16 cellular contexts compared by ENCODE assay signal in genomic region chr7:124246262-124246863, GRCh38.
DNase-seq lines count a peak whose midpoint lies in the region; ATAC-seq and TF ChIP-seq lines count a peak whose summit lies in the region.
"Had no signal": no experiment of that assay in that cellular context is flagged by ENCODE, and none has a peak within 500 bp of the region (broad histone marks: within the 10 kb centered on the region; RNA-seq: fewer than 3 reads in every experiment).

No MANE protein-coding gene starts in this region.

- DNase-seq in HPDE6-E6E7 (ENCODE audit: extremely low spot score) (peak; percentile 16), SW480 (ENCODE audit: low spot score) (peak; percentile 57), fibroblast of lung (ENCODE audit: low read depth in 2 of 2) (peak; percentile 27 to 42), trophoblast cell (peak; percentile 2 to 55), left colon (no peak), prostate gland (ENCODE audit: low spot score) (no peak), NOMO-1 (lab: John Stamatoyannopoulos, UW; ENCODE audit: unreplicated experiment in 2 of 2) (no peak), NCI-H82 (lab: John Stamatoyannopoulos, UW) (no peak)
- DNase-seq: activated CD4-positive, alpha-beta memory T cell treated with anti-CD3 and anti-CD28 coated beads for 36 hours; cerebellar nuclear complex; kidney; NCI-H1436 treated with DMSO at 0.1 percent for 48 hours; NCI-H446; posterior cingulate gyrus had no signal

- H4K8ac ChIP-seq in trophoblast cell (ENCODE audit: low read depth, low read length): peak overlapping the region; percentile 14

- H3K4ac ChIP-seq in trophoblast cell (ENCODE audit: low read depth, low read length): no peak overlapping the region

- H3K9ac ChIP-seq in fibroblast of lung (ENCODE audit: insufficient read depth, low read length) (no peak overlapping the region), trophoblast cell (ENCODE audit: low read length) (no peak overlapping the region)
- H3K9ac ChIP-seq: KMS-11 had no signal

- intact Hi-C loops in left colon (cut with DNase I, micrococcal nuclease) (no loop called here), prostate gland (cut with DNase I) (no loop called here)

- WGBS in trophoblast cell (ENCODE audit: extremely low coverage, insufficient coverage, insufficient read length): no CpG with 5 or more reads among the region's 2 CpGs
- 44% methylated on average over 2 of the region's 2 CpGs for WGBS in prostate gland

- no peak overlapping the region for H3K23ac ChIP-seq in trophoblast cell (ENCODE audit: low read length)

- H3K4me2 ChIP-seq in fibroblast of lung (ENCODE audit: extremely low read depth, insufficient read depth, low read length) (no peak overlapping the region), trophoblast cell (ENCODE audit: low read length) (no peak overlapping the region)
- H3K4me2 ChIP-seq: KMS-11 had no signal

- no peak for TF ChIP-seq CTCF in fibroblast of lung (conservative IDR thresholded peaks at IDR 0.05 in 1 of 2, IDR thresholded peaks at IDR 0.05 in 1 of 2; ENCODE audit: low read depth in 1 of 2, low read length in 2 of 2)
- no peak for TF ChIP-seq CTCF in prostate gland (IDR thresholded peaks at IDR 0.05)

- no peaks in the 10 kb centered on the region for H4K20me1 ChIP-seq in fibroblast of lung (ENCODE audit: control insufficient read depth, extremely low read depth, insufficient read depth, low read length)

- H2AFZ ChIP-seq in fibroblast of lung (ENCODE audit: low read length) (no peak overlapping the region), trophoblast cell (ENCODE audit: insufficient read depth, low read length, poor library complexity) (no peak overlapping the region)

- H3K27me3 ChIP-seq in fibroblast of lung (ENCODE audit: control insufficient read depth, insufficient read depth, low read length) (no peaks in the 10 kb centered on the region), trophoblast cell (ENCODE audit: insufficient read depth, low read length) (no peaks in the 10 kb centered on the region), prostate gland (replicated peaks; ENCODE audit: insufficient read depth) (no peaks in the 10 kb centered on the region)
- H3K27me3 ChIP-seq: SJSA1 had no signal

- H3K36me3 ChIP-seq in fibroblast of lung (ENCODE audit: control insufficient read depth, insufficient read depth, low read length) (no peaks in the 10 kb centered on the region), trophoblast cell (ENCODE audit: control insufficient read depth in 1 of 2, insufficient read depth in 2 of 2, low read length in 2 of 2) (no peaks in the 10 kb centered on the region), prostate gland (no peaks in the 10 kb centered on the region)
- H3K36me3 ChIP-seq: SJSA1 had no signal

- peak overlapping the region; percentile 33 for H2BK12ac ChIP-seq in trophoblast cell (ENCODE audit: low read length)

- peak overlapping the region; percentile 90 for H2BK5ac ChIP-seq in trophoblast cell (ENCODE audit: low read depth, low read length, poor library complexity)

- H3K79me2 ChIP-seq in fibroblast of lung (ENCODE audit: control insufficient read depth, insufficient read depth, low read length) (no peaks in the 10 kb centered on the region), trophoblast cell (ENCODE audit: control insufficient read depth, insufficient read depth, low read length, poor library complexity) (peaks cover 2% of the 10 kb centered on the region)

- no peak for ATAC-seq in left colon

- peak overlapping the region; percentile 8 for H4K12ac ChIP-seq in trophoblast cell (ENCODE audit: low read depth, low read length)

- H3K4me1 ChIP-seq in fibroblast of lung (ENCODE audit: control insufficient read depth, extremely low read depth, insufficient read depth, low read length): no peaks in the 10 kb centered on the region
- H3K4me1 ChIP-seq in trophoblast cell (ENCODE audit: control insufficient read depth in 1 of 2, insufficient read depth in 2 of 2, low read length in 2 of 2): peaks cover 2% of the 10 kb centered on the region in 2 experiments
- no peaks in the 10 kb centered on the region for H3K4me1 ChIP-seq in prostate gland (replicated peaks)

- no peak overlapping the region for H3K18ac ChIP-seq in trophoblast cell (ENCODE audit: low read length)

- H2AK5ac ChIP-seq in trophoblast cell (ENCODE audit: low read length): no peak overlapping the region

- H3K14ac ChIP-seq in trophoblast cell (ENCODE audit: low read length): peak overlapping the region; percentile 59

- H3K9me3 ChIP-seq in fibroblast of lung (ENCODE audit: control insufficient read depth, insufficient read depth, low read depth, low read length): no peaks in the 10 kb centered on the region
- H3K9me3 ChIP-seq in trophoblast cell (ENCODE audit: insufficient read depth, low read depth, low read length): no peaks in the 10 kb centered on the region
- H3K9me3 ChIP-seq in prostate gland: no peaks in the 10 kb centered on the region
- H3K9me3 ChIP-seq: SJSA1 had no signal

- H3K27ac ChIP-seq in fibroblast of lung (ENCODE audit: insufficient read depth, low read length): no peak overlapping the region
- H3K27ac ChIP-seq in trophoblast cell (ENCODE audit: low read depth, low read length): peak overlapping the region; percentile 93
- no peak overlapping the region for H3K27ac ChIP-seq in prostate gland
- H3K27ac ChIP-seq: KMS-11, SJSA1 had no signal

- peak overlapping the region; percentile 85 for H2BK120ac ChIP-seq in trophoblast cell (ENCODE audit: insufficient read depth, low read length, poor library complexity)

- H4K91ac ChIP-seq in trophoblast cell (ENCODE audit: low read depth, low read length): peak overlapping the region; percentile 95

- H3K4me3 ChIP-seq in fibroblast of lung (replicated peaks in 1 of 4; ENCODE audit: control extremely low read depth in 1 of 4, insufficient read depth in 1 of 4, low read depth in 3 of 4, low read length in 4 of 4): no peak overlapping the region
- no peak overlapping the region for H3K4me3 ChIP-seq in trophoblast cell (ENCODE audit: low read depth, low read length)
- no peak overlapping the region for H3K4me3 ChIP-seq in prostate gland
- H3K4me3 ChIP-seq: SJSA1 had no signal

- TF ChIP-seq POLR2A in prostate gland (IDR thresholded peaks at IDR 0.05): no peak

- peaks cover 9% of the 10 kb centered on the region for H3K79me1 ChIP-seq in trophoblast cell (ENCODE audit: low read length)

Comparison
In these comparisons a context has a peak if more than half of its experiments do, and no peak if none do; other contexts are left out.
1. DNase-seq: peak in HPDE6-E6E7 (single experiment), SW480 (single experiment), fibroblast of lung (2 of 2) and trophoblast cell (2 of 2); none in left colon (0 of 2), prostate gland (single experiment), NOMO-1 (0 of 2) and NCI-H82 (single experiment).